19 cellular contexts compared by ENCODE assay signal in the genomic region with DNA sequence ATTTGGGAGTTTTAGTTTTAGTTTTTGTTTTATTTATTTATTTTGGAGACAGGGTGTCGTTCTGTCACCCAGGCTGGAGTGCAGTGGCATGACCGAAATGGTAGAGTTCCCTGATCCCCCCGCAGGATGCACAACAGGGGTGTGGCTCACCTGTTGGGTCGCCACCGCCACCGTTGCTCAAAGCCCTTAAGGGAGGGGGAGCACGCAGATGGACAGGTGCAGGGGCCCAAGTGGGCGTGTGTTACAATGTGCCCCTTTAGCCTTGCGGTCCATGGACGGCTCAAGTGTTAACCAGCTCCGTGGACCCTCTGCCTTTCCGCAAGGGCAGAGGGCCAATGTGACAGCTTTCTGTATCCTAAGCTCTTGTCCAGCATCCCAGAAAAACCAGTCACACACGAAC.
DNase-seq lines count a peak whose midpoint lies in the region; ATAC-seq, FAIRE-seq and TF ChIP-seq lines count a peak whose summit lies in the region.
"Had no signal": no experiment of that assay in that cellular context is flagged by ENCODE, and none has a peak within 500 bp of the region (broad histone marks: within the 10 kb centered on the region; RNA-seq: fewer than 3 reads in every experiment).

No MANE protein-coding gene starts in this region.

- H4K20me1 ChIP-seq in HepG2 (ENCODE audit: insufficient read depth, low read length) = no peaks in the 10 kb centered on the region

- peak overlapping the region; percentile 7 for H3K4me3 ChIP-seq in naive thymus-derived CD4-positive, alpha-beta T cell (ENCODE audit: low read length)
- no peak overlapping the region for H3K4me3 ChIP-seq in HepG2 (replicated peaks in 1 of 3; ENCODE audit: insufficient read depth in 1 of 3, low read depth in 2 of 3, low read length in 3 of 3)
- H3K4me3 ChIP-seq: heart right ventricle, right atrium auricular region had no signal

- TF ChIP-seq CTCF in CD4-positive, alpha-beta T cell (IDR thresholded peaks at IDR 0.05) = no peak
- no peak for TF ChIP-seq CTCF in HepG2 (CRISPR knock-in tag; IDR thresholded peaks at IDR 0.05)

- no peaks in the 10 kb centered on the region for H3K36me3 ChIP-seq in naive thymus-derived CD4-positive, alpha-beta T cell (ENCODE audit: control insufficient read depth in 2 of 3, insufficient read depth in 3 of 3, low read length in 3 of 3)
- H3K36me3 ChIP-seq in HepG2 (replicated peaks in 1 of 2; ENCODE audit: control insufficient read depth in 1 of 2, insufficient read depth in 2 of 2, low read length in 2 of 2) = no peaks in the 10 kb centered on the region
- H3K36me3 ChIP-seq: heart right ventricle, right atrium auricular region had no signal

- no peaks in the 10 kb centered on the region for H3K9me3 ChIP-seq in CD4-positive, alpha-beta T cell (ENCODE audit: control insufficient read depth, low read length)
- no peaks in the 10 kb centered on the region for H3K9me3 ChIP-seq in naive thymus-derived CD4-positive, alpha-beta T cell (ENCODE audit: control insufficient read depth in 2 of 3, low read length in 3 of 3)
- no peaks in the 10 kb centered on the region for H3K9me3 ChIP-seq in HepG2 (ENCODE audit: low read length)
- H3K9me3 ChIP-seq: heart right ventricle, right atrium auricular region had no signal

- peaks cover 24% of the 10 kb centered on the region in 2 donors for H3K4me1 ChIP-seq in naive thymus-derived CD4-positive, alpha-beta T cell (ENCODE audit: control insufficient read depth in 2 of 2, insufficient read depth in 2 of 2, low read length in 2 of 2)
- H3K4me1 ChIP-seq in HepG2 (ENCODE audit: insufficient read depth, low read length) = peaks cover 9% of the 10 kb centered on the region; the same call in 1 of the 2 replicates
- H3K4me1 ChIP-seq: right atrium auricular region had no signal

- peaks cover 7% of the 10 kb centered on the region for H3K36me3 Mint-ChIP-seq in T-helper 1 cell treated with Interleukin-12 subunit alpha and Interleukin-12 subunit beta and Interleukin-4 antibody, amounts not matched to agents 30 μg/mL and 1 μg/mL, for 36 hours (ENCODE audit: low read depth)
- no peaks in the 10 kb centered on the region for H3K36me3 Mint-ChIP-seq in CD4-positive, alpha-beta T cell (ENCODE audit: low read depth)
- peaks cover 6% of the 10 kb centered on the region for H3K36me3 Mint-ChIP-seq in activated T-helper 17 cell treated with anti-CD3 and anti-CD28 coated beads, Interleukin-2, amount 50 U/mL, for 72 hours (ENCODE audit: low read depth)
- peaks cover 0 to 14% (median 0%) of the 10 kb centered on the region in 5 donors for H3K36me3 Mint-ChIP-seq in naive thymus-derived CD4-positive, alpha-beta T cell
- H3K36me3 Mint-ChIP-seq: WTC11 had no signal

- H3K9me3 Mint-ChIP-seq in T-helper 1 cell treated with Interleukin-12 subunit alpha and Interleukin-12 subunit beta and Interleukin-4 antibody, amounts not matched to agents 30 μg/mL and 1 μg/mL, for 36 hours = peaks cover 6% of the 10 kb centered on the region
- no peaks in the 10 kb centered on the region for H3K9me3 Mint-ChIP-seq in CD4-positive, alpha-beta T cell
- H3K9me3 Mint-ChIP-seq in activated T-helper 17 cell treated with anti-CD3 and anti-CD28 coated beads, Interleukin-2, amount 50 U/mL, for 72 hours = peaks cover 4% of the 10 kb centered on the region
- peaks cover 0 to 9% (median 0%) of the 10 kb centered on the region in 11 donors for H3K9me3 Mint-ChIP-seq in naive thymus-derived CD4-positive, alpha-beta T cell
- H3K9me3 Mint-ChIP-seq: dendritic cell treated with granulocyte-macrophage colony-stimulating factor and Interleukin-4, amounts not matched to agents 40 ng/mL and 50 ng/mL, for 4 days; WTC11 had no signal

- POLR2A ChIA-PET in CD4-positive, alpha-beta T cell (lab: Charles Lee) = interaction anchor here (0.7 to 4.1 kb wide), 11 partner anchors 10 to 358 kb away, joined by 3 to 48 read pairs (median 4); a partner anchor contains a TSS
- POLR2A ChIA-PET in naive thymus-derived CD4-positive, alpha-beta T cell (lab: Charles Lee) = interaction anchor here (0.7 to 2.1 kb wide), 8 partner anchors 14 to 1400 kb away, joined by 3 to 5 read pairs (median 4); a partner anchor contains a TSS
- POLR2A ChIA-PET in HepG2 (lab: Yijun Ruan, JAX) = no interaction called here

- no peak for ATAC-seq in CD4-positive, alpha-beta T cell (ENCODE audit: poor library complexity)
- no peak for ATAC-seq in activated T-helper 17 cell treated with anti-CD3 and anti-CD28 coated beads, Interleukin-2, amount 50 U/mL, for 72 hours (replicated peaks)
- ATAC-seq in naive thymus-derived CD4-positive, alpha-beta T cell = no peak
- no peak for ATAC-seq in HG03039 (IDR thresholded peaks at IDR 0.05; ENCODE audit: unreplicated experiment)
- no peak for ATAC-seq in HepG2
- no peak for ATAC-seq in SK-N-SH treated with all-trans-retinoic acid at 6 μM for 48 hours
- ATAC-seq: WTC11 had no signal

- H2AFZ ChIP-seq in HepG2 (ENCODE audit: low read length) = no peak overlapping the region

- intact Hi-C loops in CD4-positive, alpha-beta T cell (cut with DNase I, micrococcal nuclease) = loop anchor here (1.0 to 2.0 kb wide), 3 partner anchors 15 to 61 kb away; a partner anchor contains a TSS
- intact Hi-C loops in naive thymus-derived CD4-positive, alpha-beta T cell (cut with micrococcal nuclease) = loop anchor here (1.0 to 10.0 kb wide), 13 partner anchors 13 to 1885 kb away; a partner anchor contains a TSS
- intact Hi-C loops in HepG2 (cut with micrococcal nuclease; ENCODE audit: unreplicated experiment) = no loop called here

- 55% methylated on average over 13 of the region's 13 CpGs for WGBS in HepG2 (ENCODE audit: low lambda C conversion rate)

- DNase-seq in T-helper 1 cell = no peak
- DNase-seq in CD4-positive, alpha-beta T cell = no peak
- no peak for DNase-seq in naive thymus-derived CD4-positive, alpha-beta T cell
- DNase-seq in HepG2 (ENCODE audit: low spot score) = no peak
- DNase-seq: heart right ventricle, NCI-H1417 treated with DMSO at 0.1 percent for 48 hours, NCI-H526, OCI-M1, Right ventricle myocardium superior, trophoblast cell had no signal

- peak overlapping the region; percentile 64 for H3K27ac ChIP-seq in CD4-positive, alpha-beta T cell (ENCODE audit: low read depth, low read length)
- H3K27ac ChIP-seq in naive thymus-derived CD4-positive, alpha-beta T cell (ENCODE audit: low read depth, low read length) = peak overlapping the region; percentile 67
- H3K27ac ChIP-seq in HepG2 (ENCODE audit: extremely low read length, insufficient read depth, low read length) = no peak overlapping the region
- H3K27ac ChIP-seq: 22Rv1, right atrium auricular region had no signal

- no peak for TF ChIP-seq POLR2A in HepG2 (IDR thresholded peaks at IDR 0.05; ENCODE audit: insufficient read depth in 1 of 2, low read depth in 2 of 2, low read length in 2 of 2)

- in situ Hi-C loops in HepG2 (cut with HindIII; ENCODE audit: extremely low pct_ligation_motif_present, low pct_unique_long_range_greater_than_20kb) = no loop called here

- CTCF ChIA-PET in CD4-positive, alpha-beta T cell (lab: Charles Lee) = interaction anchor here (0.9 to 2.1 kb wide), 3 partner anchors 14 to 62 kb away, joined by 3 to 7 read pairs (median 4); no protein-coding TSS in a partner anchor
- CTCF ChIA-PET in naive thymus-derived CD4-positive, alpha-beta T cell (lab: Charles Lee) = interaction anchor here (0.6 to 1.1 kb wide), 4 partner anchors 14 to 410 kb away, joined by 3 to 4 read pairs (median 3); no protein-coding TSS in a partner anchor
- CTCF ChIA-PET in HepG2 (lab: Yijun Ruan, JAX; ENCODE audit: low intra/inter-chr PET ratio, low total read pairs) = no interaction called here

- peaks cover 28% of the 10 kb centered on the region for H3K4me1 Mint-ChIP-seq in T-helper 1 cell treated with Interleukin-12 subunit alpha and Interleukin-12 subunit beta and Interleukin-4 antibody, amounts not matched to agents 30 μg/mL and 1 μg/mL, for 36 hours (ENCODE audit: low read depth)
- H3K4me1 Mint-ChIP-seq in CD4-positive, alpha-beta T cell (ENCODE audit: low read depth) = peaks cover 50% of the 10 kb centered on the region
- peaks cover 34% of the 10 kb centered on the region for H3K4me1 Mint-ChIP-seq in activated T-helper 17 cell treated with anti-CD3 and anti-CD28 coated beads, Interleukin-2, amount 50 U/mL, for 72 hours
- peaks cover 22 to 46% (median 37%) of the 10 kb centered on the region in 7 donors for H3K4me1 Mint-ChIP-seq in naive thymus-derived CD4-positive, alpha-beta T cell

- H3K9ac ChIP-seq in HepG2 (ENCODE audit: insufficient read depth, low read depth, low read length) = no peak overlapping the region

- no peak for FAIRE-seq in HepG2 (lab: Jason Lieb, UNC)
- FAIRE-seq: bronchial epithelial cell had no signal

- no TSS peak for BruUV-seq in HepG2 (replicated peaks; lab: Mats Ljungman, UMichigan)

- H3K27ac Mint-ChIP-seq in T-helper 1 cell treated with Interleukin-12 subunit alpha and Interleukin-12 subunit beta and Interleukin-4 antibody, amounts not matched to agents 30 μg/mL and 1 μg/mL, for 36 hours = peak overlapping the region; percentile 90
- peak overlapping the region; percentile 86 for H3K27ac Mint-ChIP-seq in CD4-positive, alpha-beta T cell
- H3K27ac Mint-ChIP-seq in activated T-helper 17 cell treated with anti-CD3 and anti-CD28 coated beads, Interleukin-2, amount 50 U/mL, for 72 hours = peak overlapping the region; percentile 93
- peak overlapping the region; percentile 55 to 93 (median 91) for H3K27ac Mint-ChIP-seq in naive thymus-derived CD4-positive, alpha-beta T cell
- H3K27ac Mint-ChIP-seq: WTC11 had no signal

- no peaks in the 10 kb centered on the region for H3K27me3 ChIP-seq in CD4-positive, alpha-beta T cell (ENCODE audit: control insufficient read depth, insufficient read depth, low read length)
- no peaks in the 10 kb centered on the region for H3K27me3 ChIP-seq in naive thymus-derived CD4-positive, alpha-beta T cell (ENCODE audit: control insufficient read depth in 2 of 2, insufficient read depth in 2 of 2, low read length in 2 of 2)
- H3K27me3 ChIP-seq in HepG2 (ENCODE audit: control insufficient read depth in 1 of 2, insufficient read depth in 2 of 2, low read length in 2 of 2) = peaks cover 0 to 41% of the 10 kb centered on the region in 2 experiments; a peak in 3 of 5 replicates
- H3K27me3 ChIP-seq: heart right ventricle, right atrium auricular region had no signal

- peak overlapping the region; percentile 49 for H3K4me3 Mint-ChIP-seq in T-helper 1 cell treated with Interleukin-12 subunit alpha and Interleukin-12 subunit beta and Interleukin-4 antibody, amounts not matched to agents 30 μg/mL and 1 μg/mL, for 36 hours
- H3K4me3 Mint-ChIP-seq in CD4-positive, alpha-beta T cell = peak overlapping the region; percentile 63
- H3K4me3 Mint-ChIP-seq in activated T-helper 17 cell treated with anti-CD3 and anti-CD28 coated beads, Interleukin-2, amount 50 U/mL, for 72 hours = peak overlapping the region; percentile 80
- H3K4me3 Mint-ChIP-seq in naive thymus-derived CD4-positive, alpha-beta T cell = peak overlapping the region; percentile 58 to 81 (median 74)
- H3K4me3 Mint-ChIP-seq: dendritic cell treated with granulocyte-macrophage colony-stimulating factor and Interleukin-4, amounts not matched to agents 40 ng/mL and 50 ng/mL, for 4 days; WTC11 had no signal

- H3K27me3 Mint-ChIP-seq in T-helper 1 cell treated with Interleukin-12 subunit alpha and Interleukin-12 subunit beta and Interleukin-4 antibody, amounts not matched to agents 30 μg/mL and 1 μg/mL, for 36 hours (ENCODE audit: low read depth) = peaks cover 8% of the 10 kb centered on the region
- H3K27me3 Mint-ChIP-seq in CD4-positive, alpha-beta T cell = no peaks in the 10 kb centered on the region
- no peaks in the 10 kb centered on the region for H3K27me3 Mint-ChIP-seq in activated T-helper 17 cell treated with anti-CD3 and anti-CD28 coated beads, Interleukin-2, amount 50 U/mL, for 72 hours
- H3K27me3 Mint-ChIP-seq in naive thymus-derived CD4-positive, alpha-beta T cell = no peaks in the 10 kb centered on the region
- H3K27me3 Mint-ChIP-seq: dendritic cell treated with granulocyte-macrophage colony-stimulating factor and Interleukin-4, amounts not matched to agents 40 ng/mL and 50 ng/mL, for 4 days had no signal

- no peak overlapping the region for H3K4me2 ChIP-seq in HepG2 (ENCODE audit: low read depth, low read length)

- TF ChIP-seq RAD21 in HepG2 (CRISPR knock-in tag; IDR thresholded peaks at IDR 0.05) = no peak

- no peaks in the 10 kb centered on the region for H3K79me2 ChIP-seq in HepG2 (ENCODE audit: insufficient read depth, low read length)

- TF ChIP-seq EP300 in HepG2 (IDR thresholded peaks at IDR 0.05; ENCODE audit: low read depth in 2 of 2, low read length in 2 of 2) (no peak), HepG2 (CRISPR knock-in tag; IDR thresholded peaks at IDR 0.05; ENCODE audit: borderline replicate concordance) (no peak)
